Comparison of ENCODE assay signal across 13 cellular contexts in the genomic region with DNA sequence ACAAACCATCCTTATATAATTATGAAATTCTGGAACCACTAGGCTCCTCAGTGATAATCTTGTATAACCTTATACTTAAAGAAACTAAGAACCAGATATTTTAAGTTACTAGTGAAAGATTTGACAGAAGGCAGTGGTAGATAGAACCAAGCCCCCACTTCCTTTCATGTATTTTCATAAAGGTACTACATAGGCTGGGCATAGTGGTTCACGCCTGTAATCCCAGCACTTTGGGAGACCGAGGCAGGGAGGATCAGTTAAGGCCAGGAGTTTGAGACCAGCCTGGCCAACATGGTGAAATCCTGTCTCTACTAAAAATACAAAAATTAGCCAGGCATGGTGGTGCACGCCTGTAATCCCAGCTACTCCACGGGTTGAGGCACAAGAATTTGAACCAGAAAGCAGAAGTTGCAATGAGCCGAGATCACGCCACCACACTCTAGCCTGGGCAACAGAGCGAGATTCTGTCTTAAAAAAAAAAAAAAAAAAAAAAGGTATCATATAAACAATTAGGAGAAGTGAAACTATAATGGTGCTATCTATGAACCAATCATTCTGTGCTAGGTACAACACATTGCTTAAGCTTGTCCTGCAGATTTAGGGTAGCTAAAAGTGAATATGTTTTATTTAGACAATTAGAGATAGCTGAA.
DNase-seq lines count a peak whose midpoint lies in the region; ATAC-seq and TF ChIP-seq lines count a peak whose summit lies in the region.
"Had no signal": no experiment of that assay in that cellular context is flagged by ENCODE, and none has a peak within 500 bp of the region (broad histone marks: within the 10 kb centered on the region; RNA-seq: fewer than 3 reads in every experiment).

No MANE protein-coding gene starts in this region.

- H3K27me3 ChIP-seq in SU-DHL-6 (ENCODE audit: low read length), result no peaks in the 10 kb centered on the region

- no peaks in the 10 kb centered on the region for H3K36me3 ChIP-seq in SU-DHL-6 (ENCODE audit: low read length)

- peak overlapping the region; percentile 37 for H3K4me2 ChIP-seq in SU-DHL-6 (ENCODE audit: low read depth, low read length, poor library complexity, severe bottlenecking)

- H2AFZ ChIP-seq in SU-DHL-6 (ENCODE audit: low read depth, low read length, severe bottlenecking), result no peak overlapping the region

- ATAC-seq in GM18858 (IDR thresholded peaks at IDR 0.05; ENCODE audit: unreplicated experiment), result peak; percentile 86
- peak; percentile 69 for ATAC-seq in GM21529 (IDR thresholded peaks at IDR 0.05; ENCODE audit: unreplicated experiment)
- ATAC-seq in HG03175 (IDR thresholded peaks at IDR 0.05; ENCODE audit: unreplicated experiment), result peak; percentile 94
- ATAC-seq: activated naive CD8-positive, alpha-beta T cell treated with anti-CD3 and anti-CD28 coated beads, Interleukin-2, amount 50 U/mL, for 24 hours had no signal

- no peaks in the 10 kb centered on the region for H3K79me2 ChIP-seq in SU-DHL-6 (ENCODE audit: insufficient read depth, low read length)

- H4K20me1 ChIP-seq in SU-DHL-6 (ENCODE audit: low read depth, low read length), result no peaks in the 10 kb centered on the region

- peak overlapping the region; percentile 25 for H3K27ac ChIP-seq in SU-DHL-6 (ENCODE audit: low read depth, low read length)
- no peak overlapping the region for H3K27ac ChIP-seq in coronary artery
- H3K27ac ChIP-seq: RWPE1 had no signal

- no peak overlapping the region for H3K4me3 ChIP-seq in SU-DHL-6 (ENCODE audit: insufficient read depth, low read length, poor library complexity, severe bottlenecking)
- no peak overlapping the region for H3K4me3 ChIP-seq in coronary artery

- no peak for DNase-seq in COLO668 (lab: John Stamatoyannopoulos, UW; ENCODE audit: unreplicated experiment)
- DNase-seq in AG20443 (ENCODE audit: low spot score), result no peak
- no peak for DNase-seq in coronary artery (ENCODE audit: low spot score)
- DNase-seq in NCI-H345 treated with DMSO at 0.1 percent for 48 hours (lab: John Stamatoyannopoulos, UW; ENCODE audit: unreplicated experiment), result no peak
- DNase-seq: activated naive CD8-positive, alpha-beta T cell treated with anti-CD3 and anti-CD28 coated beads, Interleukin-2, amount 50 U/mL, for 24 hours; HCEC 1CT; NCI-H187 treated with DMSO at 0.1 percent for 48 hours; occipital lobe had no signal

- peaks cover 20% of the 10 kb centered on the region for H3F3A ChIP-seq in SU-DHL-6 (ENCODE audit: insufficient read depth)

- TF ChIP-seq CTCF in SU-DHL-6 (IDR thresholded peaks at IDR 0.05; ENCODE audit: insufficient read depth, low read length, poor library complexity, severe bottlenecking) (no peak), coronary artery (IDR thresholded peaks at IDR 0.05) (no peak)

- H3K9me2 ChIP-seq in SU-DHL-6 (replicated peaks; ENCODE audit: insufficient read depth, low read length), result no peaks in the 10 kb centered on the region

- H3K9me3 ChIP-seq in SU-DHL-6 (ENCODE audit: insufficient read depth, low read length), result no peaks in the 10 kb centered on the region

- H3K9ac ChIP-seq in SU-DHL-6 (ENCODE audit: low read length), result no peak overlapping the region
